Comparison of ENCODE assay signal across 15 cellular contexts in genomic region chr1:184826001-184826400, GRCh38.
DNase-seq lines count a peak whose midpoint lies in the region; ATAC-seq and TF ChIP-seq lines count a peak whose summit lies in the region.
"Had no signal": no experiment of that assay in that cellular context is flagged by ENCODE, and none has a peak within 500 bp of the region (broad histone marks: within the 10 kb centered on the region; RNA-seq: fewer than 3 reads in every experiment).

No MANE protein-coding gene starts in this region.

- no peaks in the 10 kb centered on the region for H3K9me3 ChIP-seq in ascending aorta
- H3K9me3 ChIP-seq in mesenchymal stem cell (ENCODE audit: control insufficient read depth, low read length): no peaks in the 10 kb centered on the region
- no peaks in the 10 kb centered on the region for H3K9me3 ChIP-seq in aorta (ENCODE audit: control insufficient read depth, low read length)

- intact Hi-C loops in ascending aorta (cut with DNase I): loop anchor here (2.0 to 5.0 kb wide), 2 partner anchors 15 to 146 kb away; partner anchors contain the start of gene NIBAN1
- intact Hi-C loops in aorta (cut with DNase I): loop anchor here (5.0 kb wide), 3 partner anchors 56 to 146 kb away; partner anchors contain the start of gene NIBAN1 (in 2 of the 2)

- H3K14ac ChIP-seq in mesenchymal stem cell (ENCODE audit: low read length in 2 of 2): peak overlapping the region in 1 of 2 experiments; percentile 21

- no peak for TF ChIP-seq CTCF in ascending aorta (IDR thresholded peaks at IDR 0.05)
- TF ChIP-seq CTCF in chondrocyte (IDR thresholded peaks at IDR 0.05): no peak

- H4K91ac ChIP-seq in mesenchymal stem cell (ENCODE audit: low read length): no peak overlapping the region

- no peak overlapping the region for H3K4ac ChIP-seq in mesenchymal stem cell (ENCODE audit: low read depth in 1 of 2, low read length in 2 of 2)

- no peaks in the 10 kb centered on the region for H3K9me3 Mint-ChIP-seq in stimulated activated naive CD8-positive, alpha-beta T cell treated with anti-CD3 and anti-CD28 coated beads, Interleukin-15, amount 100 ng/mL, for 72 hours
- H3K9me3 Mint-ChIP-seq in chondrocyte (ENCODE audit: low read depth): no peaks in the 10 kb centered on the region
- H3K9me3 Mint-ChIP-seq: T-helper 2 cell treated with Interferon-gamma antibody and Interleukin-4, amounts not matched to agents 5 μg/mL and 100 μg/mL, for 36 hours had no signal

- H3K79me1 ChIP-seq in mesenchymal stem cell (replicated peaks; ENCODE audit: low read length, poor library complexity, severe bottlenecking): no peaks in the 10 kb centered on the region

- 94% methylated on average over 5 of the region's 5 CpGs for WGBS in mesenchymal stem cell
- 63 to 67% methylated on average over 5 of the region's 5 CpGs for WGBS in aorta, 2 donors

- no peaks in the 10 kb centered on the region for H3K27me3 Mint-ChIP-seq in stimulated activated naive CD8-positive, alpha-beta T cell treated with anti-CD3 and anti-CD28 coated beads, Interleukin-15, amount 100 ng/mL, for 72 hours
- no peaks in the 10 kb centered on the region for H3K27me3 Mint-ChIP-seq in chondrocyte (ENCODE audit: low read depth)
- H3K27me3 Mint-ChIP-seq: activated CD4-positive, alpha-beta T cell treated with anti-CD3 and anti-CD28 coated beads for 36 hours had no signal

- peak; percentile 72 for ATAC-seq in stimulated activated naive CD8-positive, alpha-beta T cell treated with anti-CD3 and anti-CD28 coated beads, Interleukin-15, Interleukin-2, amounts not matched to agents 100 U/mL and 50 U/mL, for 24 hours
- no peak for ATAC-seq in stimulated activated naive CD8-positive, alpha-beta T cell treated with anti-CD3 and anti-CD28 coated beads, Interleukin-15, amount 100 ng/mL, for 72 hours
- ATAC-seq in aorta (ENCODE audit: low FRiP score): no peak
- no peak for ATAC-seq in HG03135 (IDR thresholded peaks at IDR 0.05; ENCODE audit: unreplicated experiment)
- ATAC-seq: activated CD4-positive, alpha-beta T cell treated with anti-CD3 and anti-CD28 coated beads for 36 hours had no signal

- H3K36me3 Mint-ChIP-seq in chondrocyte (ENCODE audit: low read depth): peaks cover 15% of the 10 kb centered on the region

- H2AFZ ChIP-seq in mesenchymal stem cell (ENCODE audit: low read depth, low read length): no peak overlapping the region

- H3K4me3 Mint-ChIP-seq in stimulated activated naive CD8-positive, alpha-beta T cell treated with anti-CD3 and anti-CD28 coated beads, Interleukin-15, amount 100 ng/mL, for 72 hours: no peak overlapping the region
- H3K4me3 Mint-ChIP-seq in chondrocyte (ENCODE audit: unreplicated experiment): no peak overlapping the region
- H3K4me3 Mint-ChIP-seq: activated CD4-positive, alpha-beta T cell treated with anti-CD3 and anti-CD28 coated beads for 36 hours; T-helper 2 cell treated with Interferon-gamma antibody and Interleukin-4, amounts not matched to agents 5 μg/mL and 100 μg/mL, for 36 hours had no signal

- no peak overlapping the region for H3K4me3 ChIP-seq in ascending aorta
- peak overlapping the region in 1 of 2 experiments; percentile 24 for H3K4me3 ChIP-seq in mesenchymal stem cell (ENCODE audit: insufficient read depth in 1 of 2, low read depth in 1 of 2, low read length in 2 of 2)
- no peak overlapping the region for H3K4me3 ChIP-seq in aorta (ENCODE audit: low read length in 2 of 2)
- H3K4me3 ChIP-seq: dorsolateral prefrontal cortex had no signal

- no peaks in the 10 kb centered on the region for H3K27me3 ChIP-seq in ascending aorta
- no peaks in the 10 kb centered on the region for H3K27me3 ChIP-seq in mesenchymal stem cell (ENCODE audit: control insufficient read depth in 1 of 2, insufficient read depth in 1 of 2, low read length in 2 of 2)
- no peaks in the 10 kb centered on the region for H3K27me3 ChIP-seq in aorta (ENCODE audit: control insufficient read depth in 1 of 2, insufficient read depth in 2 of 2, low read length in 1 of 2)

- H3K4me2 ChIP-seq in mesenchymal stem cell (ENCODE audit: low read length, poor library complexity, severe bottlenecking): no peak overlapping the region

- peak overlapping the region; percentile 85 to 88 for H3K27ac ChIP-seq in ascending aorta
- no peak overlapping the region for H3K27ac ChIP-seq in mesenchymal stem cell (ENCODE audit: low read length, poor library complexity, severe bottlenecking)
- H3K27ac ChIP-seq in aorta (ENCODE audit: low read depth in 1 of 2, low read length in 2 of 2): peak overlapping the region; percentile 54 to 80
- H3K27ac ChIP-seq: dorsolateral prefrontal cortex had no signal

- peak overlapping the region; percentile 35 for H2AK5ac ChIP-seq in mesenchymal stem cell (ENCODE audit: low read length, severe bottlenecking)

- H3K4me1 ChIP-seq in ascending aorta (peaks cover 6 to 74% of the 10 kb centered on the region in 2 donors), mesenchymal stem cell (ENCODE audit: control insufficient read depth, insufficient read depth, low read depth, low read length) (peaks cover 10% of the 10 kb centered on the region), aorta (ENCODE audit: control insufficient read depth in 1 of 2, insufficient read depth in 2 of 2, low read length in 2 of 2) (peaks cover 8 to 12% of the 10 kb centered on the region in 2 donors)

- no peak overlapping the region for H4K8ac ChIP-seq in mesenchymal stem cell (ENCODE audit: low read length)

- H3K27ac Mint-ChIP-seq in stimulated activated naive CD8-positive, alpha-beta T cell treated with anti-CD3 and anti-CD28 coated beads, Interleukin-15, amount 100 ng/mL, for 72 hours: no peak overlapping the region
- no peak overlapping the region for H3K27ac Mint-ChIP-seq in chondrocyte (ENCODE audit: unreplicated experiment)
- H3K27ac Mint-ChIP-seq: activated CD4-positive, alpha-beta T cell treated with anti-CD3 and anti-CD28 coated beads for 36 hours; T-helper 2 cell treated with Interferon-gamma antibody and Interleukin-4, amounts not matched to agents 5 μg/mL and 100 μg/mL, for 36 hours had no signal

- H2BK12ac ChIP-seq in mesenchymal stem cell (ENCODE audit: low read length in 2 of 2): peak overlapping the region in 1 of 2 experiments; percentile 15

- DNase-seq in stimulated activated naive CD8-positive, alpha-beta T cell treated with anti-CD3 and anti-CD28 coated beads, Interleukin-15, Interleukin-2, amounts not matched to agents 100 U/mL and 50 U/mL, for 24 hours: peak; percentile 28
- DNase-seq in stimulated activated naive CD8-positive, alpha-beta T cell treated with anti-CD3 and anti-CD28 coated beads, Interleukin-15, amount 100 ng/mL, for 72 hours: no peak
- no peak for DNase-seq in ascending aorta (ENCODE audit: low spot score in 2 of 2)
- no peak for DNase-seq in mesenchymal stem cell
- no peak for DNase-seq in aorta
- DNase-seq in 8988T: no peak
- DNase-seq in chondrocyte (ENCODE audit: low spot score): no peak
- DNase-seq: activated CD4-positive, alpha-beta T cell treated with anti-CD3 and anti-CD28 coated beads for 36 hours; activated T-cell treated with anti-CD3 and anti-CD28 coated beads for 4 hours; hypothalamus; NCI-H2081 treated with DMSO at 0.1 percent for 48 hours; stimulated activated CD4-positive, alpha-beta T cell treated with anti-CD3 and anti-CD28 coated beads, Interleukin-2, amount 100 ng/mL, for 48 hours had no signal

- no peak overlapping the region for H3K23ac ChIP-seq in mesenchymal stem cell (ENCODE audit: low read length in 2 of 2)

- H3K36me3 ChIP-seq in ascending aorta: peaks cover 17 to 23% of the 10 kb centered on the region in 2 donors
- H3K36me3 ChIP-seq in mesenchymal stem cell (ENCODE audit: control insufficient read depth in 1 of 2, insufficient read depth in 2 of 2, low read depth in 1 of 2, low read length in 2 of 2): peaks cover 0 to 55% of the 10 kb centered on the region in 2 experiments
- peaks cover 3 to 4% of the 10 kb centered on the region in 2 donors for H3K36me3 ChIP-seq in aorta (ENCODE audit: control insufficient read depth in 1 of 2, insufficient read depth in 2 of 2, low read length in 1 of 2)

- no peak overlapping the region for H3K18ac ChIP-seq in mesenchymal stem cell (ENCODE audit: low read depth in 1 of 2, low read length in 2 of 2)

- no peak overlapping the region for H2BK5ac ChIP-seq in mesenchymal stem cell (ENCODE audit: low read depth, low read length, poor library complexity, severe bottlenecking)

- H2BK120ac ChIP-seq in mesenchymal stem cell (ENCODE audit: low read depth, low read length): no peak overlapping the region

- H3K9ac ChIP-seq in mesenchymal stem cell (ENCODE audit: low read length): peak overlapping the region; percentile 19

- peaks cover 37% of the 10 kb centered on the region for H3K4me1 Mint-ChIP-seq in stimulated activated naive CD8-positive, alpha-beta T cell treated with anti-CD3 and anti-CD28 coated beads, Interleukin-15, amount 100 ng/mL, for 72 hours
- peaks cover 54% of the 10 kb centered on the region for H3K4me1 Mint-ChIP-seq in chondrocyte (ENCODE audit: low read depth)

- H2BK15ac ChIP-seq in mesenchymal stem cell (ENCODE audit: low read depth, poor library complexity, severe bottlenecking): no peak overlapping the region
